Comparison of ENCODE assay signal across 14 cellular contexts in genomic region chr20:24382775-24383174, GRCh38.
DNase-seq lines count a peak whose midpoint lies in the region; ATAC-seq and TF ChIP-seq lines count a peak whose summit lies in the region.
"Had no signal": no experiment of that assay in that cellular context is flagged by ENCODE, and none has a peak within 500 bp of the region (broad histone marks: within the 10 kb centered on the region; RNA-seq: fewer than 3 reads in every experiment).

No MANE protein-coding gene starts in this region.

- H3K4me1 ChIP-seq in uterus: no peaks in the 10 kb centered on the region
- H3K4me1 ChIP-seq: esophagus squamous epithelium had no signal

- H3K27me3 Mint-ChIP-seq in activated T-helper 2 cell treated with anti-CD3 and anti-CD28 coated beads, Interferon-gamma antibody, Interleukin-2, Interleukin-4, amounts not matched to agents 10 μg/mL and 5 μg/mL and 100 μg/mL, durations not matched to agents 14 hours and 24 hours and 36 hours (ENCODE audit: low read depth): peaks cover 8% of the 10 kb centered on the region
- H3K27me3 Mint-ChIP-seq in activated CD8-positive, alpha-beta memory T cell treated with anti-CD3 and anti-CD28 coated beads, Interleukin-2, amount 10 ng/mL, durations not matched to agents 7 days and 5 days: no peaks in the 10 kb centered on the region
- H3K27me3 Mint-ChIP-seq: CD4-positive, alpha-beta T cell had no signal

- H3K4me3 Mint-ChIP-seq in activated T-helper 2 cell treated with anti-CD3 and anti-CD28 coated beads, Interferon-gamma antibody, Interleukin-2, Interleukin-4, amounts not matched to agents 10 μg/mL and 5 μg/mL and 100 μg/mL, durations not matched to agents 14 hours and 24 hours and 36 hours (ENCODE audit: low read depth): no peak overlapping the region
- H3K4me3 Mint-ChIP-seq in activated CD8-positive, alpha-beta memory T cell treated with anti-CD3 and anti-CD28 coated beads, Interleukin-2, amount 10 ng/mL, durations not matched to agents 7 days and 5 days: no peak overlapping the region
- H3K4me3 Mint-ChIP-seq: CD4-positive, alpha-beta T cell; HFFc6 had no signal

- no peak for ATAC-seq in HG03280 (IDR thresholded peaks at IDR 0.05; ENCODE audit: unreplicated experiment)
- ATAC-seq in activated CD8-positive, alpha-beta memory T cell treated with anti-CD3 and anti-CD28 coated beads, Interleukin-2, amount 10 ng/mL, durations not matched to agents 7 days and 5 days: no peak
- ATAC-seq: PC-3 had no signal

- no peaks in the 10 kb centered on the region for H3K9me3 Mint-ChIP-seq in activated T-helper 2 cell treated with anti-CD3 and anti-CD28 coated beads, Interferon-gamma antibody, Interleukin-2, Interleukin-4, amounts not matched to agents 10 μg/mL and 5 μg/mL and 100 μg/mL, durations not matched to agents 14 hours and 24 hours and 36 hours
- H3K9me3 Mint-ChIP-seq in activated CD8-positive, alpha-beta memory T cell treated with anti-CD3 and anti-CD28 coated beads, Interleukin-2, amount 10 ng/mL, durations not matched to agents 7 days and 5 days (ENCODE audit: low read depth): no peaks in the 10 kb centered on the region
- H3K9me3 Mint-ChIP-seq: CD4-positive, alpha-beta T cell; HFFc6 had no signal

- H3K27me3 ChIP-seq in uterus: no peaks in the 10 kb centered on the region
- H3K27me3 ChIP-seq: esophagus squamous epithelium had no signal

- no peaks in the 10 kb centered on the region for H3K36me3 Mint-ChIP-seq in activated T-helper 2 cell treated with anti-CD3 and anti-CD28 coated beads, Interferon-gamma antibody, Interleukin-2, Interleukin-4, amounts not matched to agents 10 μg/mL and 5 μg/mL and 100 μg/mL, durations not matched to agents 14 hours and 24 hours and 36 hours (ENCODE audit: low read depth)
- H3K36me3 Mint-ChIP-seq in activated CD8-positive, alpha-beta memory T cell treated with anti-CD3 and anti-CD28 coated beads, Interleukin-2, amount 10 ng/mL, durations not matched to agents 7 days and 5 days: no peaks in the 10 kb centered on the region

- intact Hi-C loops in uterus (cut with DNase I; ENCODE audit: low total_unique reads): no loop called here
- intact Hi-C loops in activated T-helper 2 cell treated with anti-CD3 and anti-CD28 coated beads, Interferon-gamma antibody, Interleukin-2, Interleukin-4, amounts not matched to agents 10 μg/mL and 5 μg/mL and 100 μg/mL, durations not matched to agents 14 hours and 24 hours and 36 hours (cut with micrococcal nuclease): no loop called here

- H3K36me3 ChIP-seq in uterus: no peaks in the 10 kb centered on the region
- H3K36me3 ChIP-seq: esophagus squamous epithelium had no signal

- no peak for TF ChIP-seq CTCF in uterus (IDR thresholded peaks at IDR 0.05)

- H3K27ac Mint-ChIP-seq in activated T-helper 2 cell treated with anti-CD3 and anti-CD28 coated beads, Interferon-gamma antibody, Interleukin-2, Interleukin-4, amounts not matched to agents 10 μg/mL and 5 μg/mL and 100 μg/mL, durations not matched to agents 14 hours and 24 hours and 36 hours: no peak overlapping the region
- H3K27ac Mint-ChIP-seq in activated CD8-positive, alpha-beta memory T cell treated with anti-CD3 and anti-CD28 coated beads, Interleukin-2, amount 10 ng/mL, durations not matched to agents 7 days and 5 days: no peak overlapping the region
- H3K27ac Mint-ChIP-seq: CD4-positive, alpha-beta T cell; HFFc6 had no signal

- TF ChIP-seq POLR2A in uterus (IDR thresholded peaks at IDR 0.05): no peak

- H3K4me3 ChIP-seq in uterus: no peak overlapping the region
- H3K4me3 ChIP-seq: esophagus squamous epithelium had no signal

- H3K9me3 ChIP-seq in uterus: no peaks in the 10 kb centered on the region
- H3K9me3 ChIP-seq: esophagus squamous epithelium had no signal

- no peaks in the 10 kb centered on the region for H3K4me1 Mint-ChIP-seq in activated T-helper 2 cell treated with anti-CD3 and anti-CD28 coated beads, Interferon-gamma antibody, Interleukin-2, Interleukin-4, amounts not matched to agents 10 μg/mL and 5 μg/mL and 100 μg/mL, durations not matched to agents 14 hours and 24 hours and 36 hours (ENCODE audit: low read depth)
- H3K4me1 Mint-ChIP-seq in activated CD8-positive, alpha-beta memory T cell treated with anti-CD3 and anti-CD28 coated beads, Interleukin-2, amount 10 ng/mL, durations not matched to agents 7 days and 5 days: no peaks in the 10 kb centered on the region

- DNase-seq in NCI-H2227 (lab: John Stamatoyannopoulos, UW; ENCODE audit: unreplicated experiment) (peak; percentile 18), NCI-H2227 treated with DMSO at 0.1 percent for 48 hours (lab: John Stamatoyannopoulos, UW) (no peak), NCI-H82 (lab: John Stamatoyannopoulos, UW) (peak; percentile 99), globus pallidus (ENCODE audit: low spot score) (peak; percentile 50), uterus (peak in 1 of 2 donors; percentile 58)
- no peak for DNase-seq in activated T-helper 2 cell treated with anti-CD3 and anti-CD28 coated beads, Interferon-gamma antibody, Interleukin-2, Interleukin-4, amounts not matched to agents 10 μg/mL and 5 μg/mL and 100 μg/mL, durations not matched to agents 14 hours and 24 hours and 36 hours (ENCODE audit: low spot score)
- DNase-seq in activated CD8-positive, alpha-beta memory T cell treated with anti-CD3 and anti-CD28 coated beads, Interleukin-2, amount 10 ng/mL, durations not matched to agents 7 days and 5 days: no peak
- DNase-seq: activated gamma-delta T cell; CD4-positive, alpha-beta T cell; esophagus squamous epithelium; HFFc6; PC-3 had no signal

- CTCF ChIA-PET in activated CD8-positive, alpha-beta memory T cell treated with anti-CD3 and anti-CD28 coated beads, Interleukin-2, amount 10 ng/mL, durations not matched to agents 7 days and 5 days (lab: Charles Lee): no interaction called here

- H3K27ac ChIP-seq in uterus: peak overlapping the region; percentile 33 to 43
- H3K27ac ChIP-seq: esophagus squamous epithelium, VCaP had no signal

Comparison
In these comparisons a context has a peak if more than half of its experiments do, and no peak if none do; other contexts are left out.
1. DNase-seq: peak in NCI-H2227 (single experiment), NCI-H82 (single experiment) and globus pallidus (single experiment); none in NCI-H2227 treated with DMSO at 0.1 percent for 48 hours (single experiment), activated T-helper 2 cell treated with anti-CD3 and anti-CD28 coated beads, Interferon-gamma antibody, Interleukin-2, Interleukin-4, amounts not matched to agents 10 μg/mL and 5 μg/mL and 100 μg/mL, durations not matched to agents 14 hours and 24 hours and 36 hours (single experiment) and activated CD8-positive, alpha-beta memory T cell treated with anti-CD3 and anti-CD28 coated beads, Interleukin-2, amount 10 ng/mL, durations not matched to agents 7 days and 5 days (single experiment).